In genomic region chr6:36492092-36492491, GRCh38 we compare ENCODE assay signal across 21 cellular contexts. TPM values are rescaled to one million over a fixed set of nuclear protein-coding genes. Genes with fewer than 3 reads are reported as not detected.
DNase-seq lines count a peak whose midpoint lies in the region; ATAC-seq and TF ChIP-seq lines count a peak whose summit lies in the region.
"Had no signal": no experiment of that assay in that cellular context is flagged by ENCODE, and none has a peak within 500 bp of the region (broad histone marks: within the 10 kb centered on the region; RNA-seq: fewer than 3 reads in every experiment).

No MANE protein-coding gene starts in this region.

- no peaks in the 10 kb centered on the region for H3K4me1 ChIP-seq in CD8-positive, alpha-beta T cell (ENCODE audit: insufficient read depth, low read length)
- H3K4me1 ChIP-seq in neutrophil (ENCODE audit: control insufficient read depth in 1 of 2, insufficient read depth in 1 of 2, low read depth in 1 of 2, low read length in 1 of 2) = peaks cover 43 to 48% of the 10 kb centered on the region in 2 experiments
- H3K4me1 ChIP-seq: SJCRH30, vagina had no signal

- H3K4me3 ChIP-seq in CD8-positive, alpha-beta T cell (ENCODE audit: low read depth, low read length) = no peak overlapping the region
- H3K4me3 ChIP-seq in neutrophil (ENCODE audit: low read depth in 1 of 2, low read length in 1 of 2) = no peak overlapping the region
- H3K4me3 ChIP-seq: gastroesophageal sphincter, SJCRH30, vagina had no signal

- POLR2A ChIA-PET in CD8-positive, alpha-beta T cell (lab: Charles Lee) = no interaction called here
- POLR2A ChIA-PET in T-cell (lab: Charles Lee) = no interaction called here

- peaks cover 36% of the 10 kb centered on the region for H3K36me3 ChIP-seq in CD8-positive, alpha-beta T cell (ENCODE audit: insufficient read depth, low read length)
- H3K36me3 ChIP-seq in neutrophil = peaks cover 57% of the 10 kb centered on the region

- DNase-seq in activated T-cell treated with anti-CD3 and anti-CD28 coated beads, Interleukin-2, amount 50 U/mL, for 24 hours = no peak
- no peak for DNase-seq in activated T-cell treated with anti-CD3 and anti-CD28 coated beads, Interleukin-2, amount 50 U/mL, for 4 hours
- no peak for DNase-seq in CD8-positive, alpha-beta T cell
- DNase-seq in T-cell (no peak), T1000 (lab: John Stamatoyannopoulos, UW) (no peak)
- no peak for DNase-seq in activated CD8-positive, alpha-beta memory T cell treated with anti-CD3 and anti-CD28 coated beads for 24 hours
- DNase-seq: activated CD8-positive, alpha-beta memory T cell treated with anti-CD3 and anti-CD28 coated beads, Interleukin-2, amount 50 U/mL, for 4 hours; activated gamma-delta T cell; C1 segment of cervical spinal cord; caudate nucleus; GF-D8; hippocampal formation; immature natural killer cell; NCI-H526; retina; SJCRH30 had no signal

- peaks cover 91% of the 10 kb centered on the region for H3K36me3 Mint-ChIP-seq in activated T-cell treated with anti-CD3 and anti-CD28 coated beads, Interleukin-2, amount 50 U/mL, for 24 hours (ENCODE audit: low read depth)
- peaks cover 52% of the 10 kb centered on the region for H3K36me3 Mint-ChIP-seq in activated T-cell treated with anti-CD3 and anti-CD28 coated beads, Interleukin-2, amount 50 U/mL, for 4 hours (ENCODE audit: insufficient read depth)
- peaks cover 83% of the 10 kb centered on the region for H3K36me3 Mint-ChIP-seq in CD8-positive, alpha-beta T cell
- peaks cover 64% of the 10 kb centered on the region for H3K36me3 Mint-ChIP-seq in T-cell

- CTCF ChIA-PET in CD8-positive, alpha-beta T cell (lab: Charles Lee) = interaction anchor here (0.7 kb wide), 1 partner anchor 21 kb away, joined by 4 read pairs; no protein-coding TSS in a partner anchor
- CTCF ChIA-PET in T-cell (lab: Charles Lee) = no interaction called here

- H3K27me3 Mint-ChIP-seq in activated T-cell treated with anti-CD3 and anti-CD28 coated beads, Interleukin-2, amount 50 U/mL, for 24 hours = no peaks in the 10 kb centered on the region
- H3K27me3 Mint-ChIP-seq in activated T-cell treated with anti-CD3 and anti-CD28 coated beads, Interleukin-2, amount 50 U/mL, for 4 hours (ENCODE audit: low read depth) = no peaks in the 10 kb centered on the region
- H3K27me3 Mint-ChIP-seq in CD8-positive, alpha-beta T cell (ENCODE audit: low read depth) = no peaks in the 10 kb centered on the region
- H3K27me3 Mint-ChIP-seq in T-cell = no peaks in the 10 kb centered on the region

- no peaks in the 10 kb centered on the region for H3K9me3 ChIP-seq in CD8-positive, alpha-beta T cell (ENCODE audit: low read length)
- no peaks in the 10 kb centered on the region for H3K9me3 ChIP-seq in neutrophil
- H3K9me3 ChIP-seq: gastroesophageal sphincter, SJCRH30, vagina had no signal

- H3K27ac Mint-ChIP-seq in activated T-cell treated with anti-CD3 and anti-CD28 coated beads, Interleukin-2, amount 50 U/mL, for 24 hours = peak overlapping the region; percentile 73
- H3K27ac Mint-ChIP-seq in CD8-positive, alpha-beta T cell = peak overlapping the region; percentile 67
- H3K27ac Mint-ChIP-seq in T-cell = peak overlapping the region; percentile 10 to 55

- peaks cover 41% of the 10 kb centered on the region for H3K4me1 Mint-ChIP-seq in activated T-cell treated with anti-CD3 and anti-CD28 coated beads, Interleukin-2, amount 50 U/mL, for 24 hours (ENCODE audit: low read depth)
- H3K4me1 Mint-ChIP-seq in activated T-cell treated with anti-CD3 and anti-CD28 coated beads, Interleukin-2, amount 50 U/mL, for 4 hours (ENCODE audit: low read depth) = peaks cover 25% of the 10 kb centered on the region
- H3K4me1 Mint-ChIP-seq in CD8-positive, alpha-beta T cell (ENCODE audit: low read depth) = peaks cover 22% of the 10 kb centered on the region
- peaks cover 12 to 44% (median 41%) of the 10 kb centered on the region in 3 donors for H3K4me1 Mint-ChIP-seq in T-cell

- intact Hi-C loops in CD8-positive, alpha-beta T cell (cut with DNase I, micrococcal nuclease) = no loop called here

- no peak for TF ChIP-seq CTCF in CD8-positive, alpha-beta T cell (IDR thresholded peaks at IDR 0.05)
- TF ChIP-seq CTCF in neutrophil (IDR thresholded peaks at IDR 0.05) = no peak

- ATAC-seq in activated T-cell treated with anti-CD3 and anti-CD28 coated beads, Interleukin-2, amount 50 U/mL, for 4 hours = no peak
- no peak for ATAC-seq in CD8-positive, alpha-beta T cell
- no peak for ATAC-seq in T-cell (replicated peaks in 1 of 4)
- ATAC-seq in HG03139 (IDR thresholded peaks at IDR 0.05; ENCODE audit: unreplicated experiment) = no peak
- ATAC-seq: gastroesophageal sphincter had no signal

- no peak overlapping the region for H3K4me3 Mint-ChIP-seq in activated T-cell treated with anti-CD3 and anti-CD28 coated beads, Interleukin-2, amount 50 U/mL, for 24 hours
- no peak overlapping the region for H3K4me3 Mint-ChIP-seq in activated T-cell treated with anti-CD3 and anti-CD28 coated beads, Interleukin-2, amount 50 U/mL, for 4 hours
- no peak overlapping the region for H3K4me3 Mint-ChIP-seq in CD8-positive, alpha-beta T cell
- no peak overlapping the region for H3K4me3 Mint-ChIP-seq in T-cell
- H3K4me3 Mint-ChIP-seq: immature natural killer cell had no signal

- H3K27me3 ChIP-seq in CD8-positive, alpha-beta T cell (ENCODE audit: insufficient read depth, low read length) = no peaks in the 10 kb centered on the region
- no peaks in the 10 kb centered on the region for H3K27me3 ChIP-seq in neutrophil
- H3K27me3 ChIP-seq: gastroesophageal sphincter, SJCRH30, vagina had no signal

- H3K9me3 Mint-ChIP-seq in activated T-cell treated with anti-CD3 and anti-CD28 coated beads, Interleukin-2, amount 50 U/mL, for 24 hours = no peaks in the 10 kb centered on the region
- H3K9me3 Mint-ChIP-seq in activated T-cell treated with anti-CD3 and anti-CD28 coated beads, Interleukin-2, amount 50 U/mL, for 4 hours = no peaks in the 10 kb centered on the region
- H3K9me3 Mint-ChIP-seq in CD8-positive, alpha-beta T cell = no peaks in the 10 kb centered on the region
- H3K9me3 Mint-ChIP-seq in T-cell = no peaks in the 10 kb centered on the region
- H3K9me3 Mint-ChIP-seq: immature natural killer cell had no signal

- no peak overlapping the region for H3K27ac ChIP-seq in CD8-positive, alpha-beta T cell (ENCODE audit: low read depth, low read length)
- peak overlapping the region; percentile 92 for H3K27ac ChIP-seq in neutrophil
- H3K27ac ChIP-seq: gastroesophageal sphincter, KMS-11, SJCRH30, vagina had no signal

RNA-seq across cellular contexts. Expression of gene KCTD20, which starts 49.3 kb away (rescaled TPM):
- 10 to 100 TPM; 41.7 to 47.4 (median 44.6) TPM for total RNA-seq in activated T-cell treated with anti-CD3 and anti-CD28 coated beads, Interleukin-2, amount 50 U/mL, for 4 hours
- 10 to 100 TPM; 42.5 to 49.1 TPM for total RNA-seq in CD8-positive, alpha-beta T cell
- 10 to 100 TPM; 29.7 to 39.8 (median 33.3) TPM for total RNA-seq in T-cell

RNA-seq across cellular contexts. Expression of gene PXT1, which starts 49.4 kb away (rescaled TPM):
- under 1 TPM in 2 of 3 donors, not detected in 1; 0.16 to 0.19 TPM for total RNA-seq in activated T-cell treated with anti-CD3 and anti-CD28 coated beads, Interleukin-2, amount 50 U/mL, for 4 hours
- total RNA-seq in CD8-positive, alpha-beta T cell = under 1 TPM; 0.56 to 0.95 TPM
- total RNA-seq in T-cell = under 1 TPM in 4 of 5 donors, not detected in 1; 0.13 to 0.44 (median 0.25) TPM
- total RNA-seq: SJCRH30, vagina had no signal

RNA-seq across cellular contexts. Expression of gene STK38, which starts 55.2 kb away (rescaled TPM):
- 10 to 100 TPM; 14.2 to 16.6 (median 16.1) TPM for total RNA-seq in activated T-cell treated with anti-CD3 and anti-CD28 coated beads, Interleukin-2, amount 50 U/mL, for 4 hours
- 10 to 100 TPM; 37.6 to 38.7 TPM for total RNA-seq in CD8-positive, alpha-beta T cell
- 100 to 1,000 TPM in 4 of 5 donors, 10 to 100 TPM in 1; 90.3 to 164 (median 152) TPM for total RNA-seq in T-cell
